8 cellular contexts compared by ENCODE assay signal in genomic region chr22:25067851-25068421, GRCh38.
DNase-seq lines count a peak whose midpoint lies in the region; ATAC-seq and TF ChIP-seq lines count a peak whose summit lies in the region.

No MANE protein-coding gene starts in this region.

- no peaks in the 10 kb centered on the region for H3K9me3 ChIP-seq in uterus

- no peak for TF ChIP-seq POLR2A in uterus (IDR thresholded peaks at IDR 0.05)

- H3K4me1 ChIP-seq in uterus, result peaks cover 0 to 3% of the 10 kb centered on the region in 2 donors

- ATAC-seq in activated T-cell treated with anti-CD3 and anti-CD28 coated beads, Interleukin-2, amount 50 U/mL, for 72 hours (replicated peaks in 1 of 2), result peak; percentile 82 to 84
- ATAC-seq in left colon, result peak; percentile 23
- ATAC-seq in GM18909 (IDR thresholded peaks at IDR 0.05; ENCODE audit: poor library complexity, unreplicated experiment), result no peak
- no peak for ATAC-seq in HG03280 (IDR thresholded peaks at IDR 0.05; ENCODE audit: unreplicated experiment)

- CTCF ChIA-PET in RWPE1 (lab: Yijun Ruan, JAX), result no interaction called here

- H3K27ac ChIP-seq in RWPE1 (peak overlapping the region; percentile 47), uterus (no peak overlapping the region)

- DNase-seq in RWPE1 (ENCODE audit: low spot score) (no peak), left colon (no peak), NCI-H1436 treated with DMSO at 0.1 percent for 48 hours (lab: John Stamatoyannopoulos, UW) (no peak), uterus (no peak)
- DNase-seq in activated T-cell treated with anti-CD3 and anti-CD28 coated beads, Interleukin-2, amount 50 U/mL, for 72 hours, result peak; percentile 79 to 85
- peak; percentile 58 to 60 for DNase-seq in stimulated activated CD8-positive, alpha-beta memory T cell treated with anti-CD3 and anti-CD28 coated beads, Interleukin-4, amount 100 ng/mL, for 1 hour (ENCODE audit: low read depth in 2 of 2, low spot score in 1 of 2)

- TF ChIP-seq CTCF in RWPE1 (conservative IDR thresholded peaks at IDR 0.05; ENCODE audit: low read depth) (no peak), uterus (IDR thresholded peaks at IDR 0.05) (no peak)

- no peaks in the 10 kb centered on the region for H3K27me3 ChIP-seq in uterus

- intact Hi-C loops in left colon (cut with DNase I, micrococcal nuclease), result no loop called here
- intact Hi-C loops in uterus (cut with DNase I; ENCODE audit: low total_unique reads), result no loop called here

- no peaks in the 10 kb centered on the region for H3K36me3 ChIP-seq in uterus

- H3K4me1 Mint-ChIP-seq in activated T-cell treated with anti-CD3 and anti-CD28 coated beads, Interleukin-2, amount 50 U/mL, for 72 hours (ENCODE audit: low read depth), result peaks cover 82% of the 10 kb centered on the region

- H3K4me3 ChIP-seq in uterus, result no peak overlapping the region

- H3K27ac Mint-ChIP-seq in activated T-cell treated with anti-CD3 and anti-CD28 coated beads, Interleukin-2, amount 50 U/mL, for 72 hours, result peak overlapping the region; percentile 88

- no peaks in the 10 kb centered on the region for H3K9me3 Mint-ChIP-seq in activated T-cell treated with anti-CD3 and anti-CD28 coated beads, Interleukin-2, amount 50 U/mL, for 72 hours

- POLR2A ChIA-PET in RWPE1 (lab: Yijun Ruan, JAX; ENCODE audit: low non-redundant PET), result no interaction called here

- no peaks in the 10 kb centered on the region for H3K27me3 Mint-ChIP-seq in activated T-cell treated with anti-CD3 and anti-CD28 coated beads, Interleukin-2, amount 50 U/mL, for 72 hours (ENCODE audit: low read depth)

- no peaks in the 10 kb centered on the region for H3K36me3 Mint-ChIP-seq in activated T-cell treated with anti-CD3 and anti-CD28 coated beads, Interleukin-2, amount 50 U/mL, for 72 hours (ENCODE audit: insufficient read depth in 2 of 2)

- H3K4me3 Mint-ChIP-seq in activated T-cell treated with anti-CD3 and anti-CD28 coated beads, Interleukin-2, amount 50 U/mL, for 72 hours, result peak overlapping the region; percentile 92 to 95

Comparison
In these comparisons a context has a peak if more than half of its experiments do, and no peak if none do; other contexts are left out.
1. DNase-seq: peak in activated T-cell treated with anti-CD3 and anti-CD28 coated beads, Interleukin-2, amount 50 U/mL, for 72 hours (2 of 2) and stimulated activated CD8-positive, alpha-beta memory T cell treated with anti-CD3 and anti-CD28 coated beads, Interleukin-4, amount 100 ng/mL, for 1 hour (2 of 2); none in RWPE1 (single experiment), left colon (0 of 2), NCI-H1436 treated with DMSO at 0.1 percent for 48 hours (single experiment) and uterus (0 of 2).
2. ATAC-seq: peak in activated T-cell treated with anti-CD3 and anti-CD28 coated beads, Interleukin-2, amount 50 U/mL, for 72 hours (2 of 2) and left colon (single experiment); none in GM18909 (single experiment) and HG03280 (single experiment).